In genomic region chr4:152687974-152688599, GRCh38 we compare ENCODE assay signal across 22 cellular contexts. TPM values are rescaled to one million over a fixed set of nuclear protein-coding genes. Genes with fewer than 3 reads are reported as not detected.
A peak's percentile ranks its signal among the peaks of the same experiment; 100 is the strongest.
DNase-seq lines count a peak whose midpoint lies in the region; ATAC-seq and TF ChIP-seq lines count a peak whose summit lies in the region.
"Had no signal": no experiment of that assay in that cellular context is flagged by ENCODE, and none has a peak within 500 bp of the region (broad histone marks: within the 10 kb centered on the region; RNA-seq: fewer than 3 reads in every experiment).

No MANE protein-coding gene starts in this region.

- no peaks in the 10 kb centered on the region for H3K36me3 Mint-ChIP-seq in nephron progenitor cell (ENCODE audit: low read depth)
- H3K36me3 Mint-ChIP-seq: IgD-negative memory B cell had no signal

- H3K9me3 ChIP-seq in heart left ventricle, result no peaks in the 10 kb centered on the region
- H3K9me3 ChIP-seq: A549, Caco-2, MG63, Peyer's patch had no signal

- no peak for TF ChIP-seq POLR2A in heart left ventricle (IDR thresholded peaks at IDR 0.05)

- ATAC-seq in heart left ventricle, result peak; percentile 56 to 76 (median 70)
- ATAC-seq: A549 had no signal

- peak overlapping the region in 10 of 12 donors; percentile 21 to 95 (median 75) for H3K27ac ChIP-seq in heart left ventricle
- H3K27ac ChIP-seq: A549, HL-60, Peyer's patch had no signal

- no peak overlapping the region for H3K4me3 Mint-ChIP-seq in nephron progenitor cell
- H3K4me3 Mint-ChIP-seq: CD4-positive, alpha-beta T cell had no signal

- H3K27ac Mint-ChIP-seq in nephron progenitor cell, result peak overlapping the region; percentile 12
- H3K27ac Mint-ChIP-seq: CD4-positive, alpha-beta T cell had no signal

- TF ChIP-seq CTCF in heart left ventricle (IDR thresholded peaks at IDR 0.05) (no peak), nephron progenitor cell (IDR thresholded peaks at IDR 0.05) (no peak)

- no peaks in the 10 kb centered on the region for H3K27me3 ChIP-seq in heart left ventricle
- H3K27me3 ChIP-seq: MG63, Peyer's patch had no signal

- DNase-seq in ELF-1 (ENCODE audit: low read depth, low spot score) (peak; percentile 66), NCI-H69 (lab: John Stamatoyannopoulos, UW) (peak; percentile 17), heart left ventricle (peak in 4 of 5 donors; percentile 26 to 58 (median 38)), nephron progenitor cell (no peak), NCI-H748 treated with DMSO at 0.1 percent for 48 hours (lab: John Stamatoyannopoulos, UW) (no peak), activated gamma-delta T cell treated with Interleukin-2 at 50 U/mL for 16 hours (no peak)
- no peak for DNase-seq in stimulated activated CD4-positive, alpha-beta T cell treated with anti-CD3 and anti-CD28 coated beads, Interleukin-4, amount 100 ng/mL, for 4 hours
- no peak for DNase-seq in stimulated activated CD4-positive, alpha-beta T cell treated with anti-CD3 and anti-CD28 coated beads, Interleukin-4, amount 100 ng/mL, for 24 hours
- DNase-seq: Caco-2; CD4-positive, alpha-beta T cell; Karpas-422; MG63; NCI-H1048; NCI-H1436; NCI-H1930; NCI-H345; NCI-H524 treated with DMSO at 0.1 percent for 48 hours; NK-92 treated with Interleukin-12 subunit alpha and Interleukin-12 subunit beta, amount 100 ng/mL, for 24 hours; Peyer's patch had no signal

- no peak overlapping the region for H3K4me3 ChIP-seq in heart left ventricle
- H3K4me3 ChIP-seq: A549, MG63, Peyer's patch had no signal

- no peaks in the 10 kb centered on the region for H3K36me3 ChIP-seq in heart left ventricle
- H3K36me3 ChIP-seq: MG63, Peyer's patch had no signal

- H3K27me3 Mint-ChIP-seq in nephron progenitor cell (ENCODE audit: low read depth, poor library complexity), result no peaks in the 10 kb centered on the region
- H3K27me3 Mint-ChIP-seq: CD4-positive, alpha-beta T cell; IgD-negative memory B cell had no signal

- intact Hi-C loops in heart left ventricle (cut with DNase I), result loop anchor here in 1 of 10 donors (10.0 kb wide), 1 partner anchor 153 kb away; the partner anchor contains the start of gene FBXW7

- peaks cover 58% of the 10 kb centered on the region for H3K4me1 Mint-ChIP-seq in nephron progenitor cell

- no peaks in the 10 kb centered on the region for H3K9me3 Mint-ChIP-seq in nephron progenitor cell
- H3K9me3 Mint-ChIP-seq: CD4-positive, alpha-beta T cell; IgD-negative memory B cell had no signal

- H3K4me1 ChIP-seq in heart left ventricle, result peaks cover 0 to 45% (median 14%) of the 10 kb centered on the region in 12 donors
- H3K4me1 ChIP-seq: A549, Peyer's patch had no signal

- WGBS in heart left ventricle, 4 donors, result 34 to 39% (median 36%) methylated on average over 2 of the region's 2 CpGs

RNA-seq across cellular contexts. Expression of gene TMEM154, which starts 8.3 kb away (rescaled TPM):
- 1 to 10 TPM; 1.2 to 8.0 (median 1.8) TPM for total RNA-seq in heart left ventricle
- under 1 TPM; 0.27 to 0.37 TPM for polyA plus RNA-seq in heart left ventricle

Comparison
In these comparisons a context has a peak if more than half of its experiments do, and no peak if none do; other contexts are left out.
1. DNase-seq: peak in ELF-1 (single experiment), NCI-H69 (single experiment) and heart left ventricle (4 of 5); none in nephron progenitor cell (single experiment), NCI-H748 treated with DMSO at 0.1 percent for 48 hours (single experiment), activated gamma-delta T cell treated with Interleukin-2 at 50 U/mL for 16 hours (single experiment), stimulated activated CD4-positive, alpha-beta T cell treated with anti-CD3 and anti-CD28 coated beads, Interleukin-4, amount 100 ng/mL, for 4 hours (0 of 2) and stimulated activated CD4-positive, alpha-beta T cell treated with anti-CD3 and anti-CD28 coated beads, Interleukin-4, amount 100 ng/mL, for 24 hours (single experiment).